Comparison of ENCODE assay signal across 21 cellular contexts in genomic region chr2:10316336-10316735, GRCh38. TPM values are rescaled to one million over a fixed set of nuclear protein-coding genes. Genes with fewer than 3 reads are reported as not detected.
DNase-seq lines count a peak whose midpoint lies in the region; ATAC-seq and TF ChIP-seq lines count a peak whose summit lies in the region.
"Had no signal": no experiment of that assay in that cellular context is flagged by ENCODE, and none has a peak within 500 bp of the region (broad histone marks: within the 10 kb centered on the region; RNA-seq: fewer than 3 reads in every experiment).

No MANE protein-coding gene starts in this region.

- H3K9ac ChIP-seq in IMR-90 (ENCODE audit: low read depth, low read length), result no peak overlapping the region

- H3K27ac ChIP-seq in IMR-90 (ENCODE audit: insufficient read depth, low read length), result no peak overlapping the region
- H3K27ac ChIP-seq: vagina had no signal

- H2BK15ac ChIP-seq in IMR-90 (ENCODE audit: low read depth, low read length), result no peak overlapping the region

- no peaks in the 10 kb centered on the region for H3K27me3 ChIP-seq in IMR-90 (ENCODE audit: control insufficient read depth, insufficient read depth, low read length)
- H3K27me3 ChIP-seq: vagina had no signal

- no peaks in the 10 kb centered on the region for H3K27me3 Mint-ChIP-seq in activated CD8-positive, alpha-beta T cell treated with anti-CD3 and anti-CD28 coated beads for 36 hours
- no peaks in the 10 kb centered on the region for H3K27me3 Mint-ChIP-seq in activated CD8-positive, alpha-beta T cell treated with anti-CD3 and anti-CD28 coated beads, Interleukin-2, amount 10 ng/mL, durations not matched to agents 7 days and 5 days (ENCODE audit: low read depth)
- H3K27me3 Mint-ChIP-seq in osteocyte (ENCODE audit: unreplicated experiment), result no peaks in the 10 kb centered on the region

- H2AFZ ChIP-seq in IMR-90 (replicated peaks; ENCODE audit: low read length, poor library complexity), result no peak overlapping the region

- H2BK5ac ChIP-seq in IMR-90 (ENCODE audit: low read depth, low read length, poor library complexity, severe bottlenecking), result no peak overlapping the region

- no peak overlapping the region for H3K56ac ChIP-seq in IMR-90 (ENCODE audit: extremely low read depth, insufficient read depth, low read length)

- dilution Hi-C loops in IMR-90 (cut with HindIII; ENCODE audit: low sequenced_read_pairs, unreplicated experiment), result no loop called here

- DNase-seq in activated CD8-positive, alpha-beta T cell treated with anti-CD3 and anti-CD28 coated beads for 36 hours, result no peak
- no peak for DNase-seq in activated CD8-positive, alpha-beta T cell treated with anti-CD3 and anti-CD28 coated beads, Interleukin-2, amount 10 ng/mL, durations not matched to agents 7 days and 5 days
- peak; percentile 60 for DNase-seq in IMR-90
- DNase-seq in cerebellar cortex (ENCODE audit: low spot score), result peak; percentile 50
- DNase-seq in osteocyte (ENCODE audit: extremely low spot score, unreplicated experiment), result no peak
- no peak for DNase-seq in NCI-H82 (lab: John Stamatoyannopoulos, UW)
- no peak for DNase-seq in activated CD8-positive, alpha-beta memory T cell treated with anti-CD3 and anti-CD28 coated beads for 24 hours
- DNase-seq in stimulated activated effector memory CD8-positive, alpha-beta T cell treated with anti-CD3 and anti-CD28 coated beads, Interleukin-12 subunit alpha, Interleukin-12 subunit beta, amount 100 ng/mL, for 72 hours (ENCODE audit: low spot score in 2 of 2), result no peak
- DNase-seq: Caco-2; effector CD8-positive, alpha-beta T cell; foreskin fibroblast; GDM1; GOT3; NCI-H1092; NCI-H2081 treated with DMSO at 0.1 percent for 48 hours; NCI-H524; right cardiac atrium; SHP77 treated with DMSO at 0.1 percent for 48 hours had no signal

- no peak for ATAC-seq in activated CD8-positive, alpha-beta T cell treated with anti-CD3 and anti-CD28 coated beads for 36 hours
- no peak for ATAC-seq in activated CD8-positive, alpha-beta T cell treated with anti-CD3 and anti-CD28 coated beads, Interleukin-2, amount 10 ng/mL, durations not matched to agents 7 days and 5 days
- ATAC-seq in IMR-90 (ENCODE audit: low read depth), result peak; percentile 49
- no peak for ATAC-seq in stimulated activated effector memory CD8-positive, alpha-beta T cell treated with anti-CD3 and anti-CD28 coated beads, Interleukin-12 subunit alpha, Interleukin-12 subunit beta, amount 100 ng/mL, for 72 hours
- ATAC-seq: A549 had no signal

- no peak overlapping the region for H2BK20ac ChIP-seq in IMR-90 (ENCODE audit: low read depth, low read length)

- no peak for TF ChIP-seq POLR2A in IMR-90 (IDR thresholded peaks at IDR 0.05; ENCODE audit: low read depth, low read length)

- H2BK120ac ChIP-seq in IMR-90 (ENCODE audit: low read depth, low read length), result no peak overlapping the region

- peaks cover 20% of the 10 kb centered on the region for H4K20me1 ChIP-seq in IMR-90 (ENCODE audit: insufficient read depth, low read length)

- H3K27ac Mint-ChIP-seq in activated CD8-positive, alpha-beta T cell treated with anti-CD3 and anti-CD28 coated beads for 36 hours, result peak overlapping the region; percentile 67
- H3K27ac Mint-ChIP-seq in activated CD8-positive, alpha-beta T cell treated with anti-CD3 and anti-CD28 coated beads, Interleukin-2, amount 10 ng/mL, durations not matched to agents 7 days and 5 days, result no peak overlapping the region
- H3K27ac Mint-ChIP-seq in osteocyte (ENCODE audit: unreplicated experiment), result peak overlapping the region; percentile 58
- H3K27ac Mint-ChIP-seq in stimulated activated effector memory CD8-positive, alpha-beta T cell treated with anti-CD3 and anti-CD28 coated beads, Interleukin-12 subunit alpha, Interleukin-12 subunit beta, amount 100 ng/mL, for 72 hours, result no peak overlapping the region
- H3K27ac Mint-ChIP-seq: mesothelial cell of epicardium had no signal

- peaks cover 2% of the 10 kb centered on the region for H3K36me3 ChIP-seq in IMR-90 (ENCODE audit: control insufficient read depth, insufficient read depth, low read length)
- H3K36me3 ChIP-seq: vagina had no signal

- no peak for TF ChIP-seq CTCF in activated CD8-positive, alpha-beta T cell treated with anti-CD3 and anti-CD28 coated beads for 36 hours (IDR thresholded peaks at IDR 0.05)
- no peak for TF ChIP-seq CTCF in IMR-90 (conservative IDR thresholded peaks at IDR 0.05; ENCODE audit: low read depth, low read length)
- TF ChIP-seq CTCF in osteocyte (IDR thresholded peaks at IDR 0.05), result no peak

- in situ Hi-C loops in IMR-90 (cut with MboI; ENCODE audit: low sequenced_read_pairs), result no loop called here

- TF ChIP-seq RAD21 in IMR-90 (IDR thresholded peaks at IDR 0.05; ENCODE audit: low read length), result no peak

- peaks cover 8% of the 10 kb centered on the region for H3K9me3 Mint-ChIP-seq in activated CD8-positive, alpha-beta T cell treated with anti-CD3 and anti-CD28 coated beads for 36 hours
- peaks cover 3% of the 10 kb centered on the region for H3K9me3 Mint-ChIP-seq in activated CD8-positive, alpha-beta T cell treated with anti-CD3 and anti-CD28 coated beads, Interleukin-2, amount 10 ng/mL, durations not matched to agents 7 days and 5 days (ENCODE audit: insufficient read depth)
- H3K9me3 Mint-ChIP-seq in osteocyte (ENCODE audit: unreplicated experiment), result no peaks in the 10 kb centered on the region
- no peaks in the 10 kb centered on the region for H3K9me3 Mint-ChIP-seq in stimulated activated effector memory CD8-positive, alpha-beta T cell treated with anti-CD3 and anti-CD28 coated beads, Interleukin-12 subunit alpha, Interleukin-12 subunit beta, amount 100 ng/mL, for 72 hours
- H3K9me3 Mint-ChIP-seq: mesothelial cell of epicardium had no signal

- no peak overlapping the region for H3K4ac ChIP-seq in IMR-90 (ENCODE audit: low read depth, low read length)

- no peaks in the 10 kb centered on the region; the same call in 1 of the 2 replicates for H3K4me1 ChIP-seq in IMR-90 (ENCODE audit: control insufficient read depth, insufficient read depth, low read length)
- H3K4me1 ChIP-seq: Caco-2 had no signal

- no peak overlapping the region for H2AK5ac ChIP-seq in IMR-90 (ENCODE audit: low read depth, low read length)

- CTCF ChIA-PET in activated CD8-positive, alpha-beta T cell treated with anti-CD3 and anti-CD28 coated beads for 36 hours (lab: Charles Lee), result no interaction called here
- CTCF ChIA-PET in activated CD8-positive, alpha-beta T cell treated with anti-CD3 and anti-CD28 coated beads, Interleukin-2, amount 10 ng/mL, durations not matched to agents 7 days and 5 days (lab: Charles Lee), result interaction anchor here (0.6 kb wide), 1 partner anchor 15 kb away, joined by 3 read pairs; no protein-coding TSS in a partner anchor
- CTCF ChIA-PET in IMR-90 (lab: Yijun Ruan, JAX), result no interaction called here

- H4K8ac ChIP-seq in IMR-90 (ENCODE audit: low read depth in 2 of 2, low read length in 2 of 2), result no peak overlapping the region

- POLR2A ChIA-PET in activated CD8-positive, alpha-beta T cell treated with anti-CD3 and anti-CD28 coated beads for 36 hours (lab: Charles Lee), result no interaction called here
- POLR2A ChIA-PET in activated CD8-positive, alpha-beta T cell treated with anti-CD3 and anti-CD28 coated beads, Interleukin-2, amount 10 ng/mL, durations not matched to agents 7 days and 5 days (lab: Charles Lee), result no interaction called here
- POLR2A ChIA-PET in IMR-90 (lab: Charles Lee; ENCODE audit: unreplicated experiment), result no interaction called here

- H3K9me3 ChIP-seq in IMR-90 (ENCODE audit: control insufficient read depth, insufficient read depth, low read length), result no peaks in the 10 kb centered on the region
- H3K9me3 ChIP-seq: vagina had no signal

- no peak overlapping the region; the same call in 1 of the 2 replicates for H4K5ac ChIP-seq in IMR-90 (ENCODE audit: low read depth, low read length)

- H3K4me1 Mint-ChIP-seq in activated CD8-positive, alpha-beta T cell treated with anti-CD3 and anti-CD28 coated beads for 36 hours (ENCODE audit: low read depth), result peaks cover 60% of the 10 kb centered on the region
- H3K4me1 Mint-ChIP-seq in activated CD8-positive, alpha-beta T cell treated with anti-CD3 and anti-CD28 coated beads, Interleukin-2, amount 10 ng/mL, durations not matched to agents 7 days and 5 days (ENCODE audit: low read depth), result peaks cover 9% of the 10 kb centered on the region
- H3K4me1 Mint-ChIP-seq in osteocyte (ENCODE audit: unreplicated experiment), result peaks cover 9% of the 10 kb centered on the region
- H3K4me1 Mint-ChIP-seq in stimulated activated effector memory CD8-positive, alpha-beta T cell treated with anti-CD3 and anti-CD28 coated beads, Interleukin-12 subunit alpha, Interleukin-12 subunit beta, amount 100 ng/mL, for 72 hours, result peaks cover 35% of the 10 kb centered on the region
- H3K4me1 Mint-ChIP-seq: mesothelial cell of epicardium had no signal

- no TSS peak for BruUV-seq in IMR-90 (replicated peaks; lab: Mats Ljungman, UMichigan)

- no peak overlapping the region for H3K4me3 ChIP-seq in IMR-90 (ENCODE audit: insufficient read depth, low read depth, low read length)
- H3K4me3 ChIP-seq: A549, vagina had no signal

- no peak overlapping the region; the same call in 1 of the 2 replicates for H3K14ac ChIP-seq in IMR-90 (replicated peaks; ENCODE audit: low read depth, low read length)

- no peak overlapping the region for H3K23ac ChIP-seq in IMR-90 (ENCODE audit: low read depth, low read length)

- WGBS in IMR-90 (ENCODE audit: extremely low coverage in 2 of 2, insufficient read length in 1 of 2), 2 experiments, result 89% methylated on average over 1 of the region's 6 CpGs; no CpG with 5 or more reads in 1 of the 2 experiments

- peak overlapping the region; percentile 26 for H2AK9ac ChIP-seq in IMR-90 (replicated peaks; ENCODE audit: low read depth, low read length, poor library complexity)

- H3K79me1 ChIP-seq in IMR-90 (ENCODE audit: low read depth in 1 of 2, low read length in 2 of 2), result peaks cover 34 to 38% of the 10 kb centered on the region in 2 experiments

- H3K36me3 Mint-ChIP-seq in activated CD8-positive, alpha-beta T cell treated with anti-CD3 and anti-CD28 coated beads for 36 hours (ENCODE audit: low read depth), result peaks cover 21% of the 10 kb centered on the region
- peaks cover 9% of the 10 kb centered on the region for H3K36me3 Mint-ChIP-seq in activated CD8-positive, alpha-beta T cell treated with anti-CD3 and anti-CD28 coated beads, Interleukin-2, amount 10 ng/mL, durations not matched to agents 7 days and 5 days (ENCODE audit: low read depth)
- no peaks in the 10 kb centered on the region for H3K36me3 Mint-ChIP-seq in osteocyte (ENCODE audit: unreplicated experiment)
- H3K36me3 Mint-ChIP-seq in stimulated activated effector memory CD8-positive, alpha-beta T cell treated with anti-CD3 and anti-CD28 coated beads, Interleukin-12 subunit alpha, Interleukin-12 subunit beta, amount 100 ng/mL, for 72 hours, result no peaks in the 10 kb centered on the region
- H3K36me3 Mint-ChIP-seq: mesothelial cell of epicardium had no signal

- H3K4me2 ChIP-seq in IMR-90 (ENCODE audit: low read depth, low read length), result no peak overlapping the region
- H3K4me2 ChIP-seq: A549 had no signal

- no peak overlapping the region for H4K91ac ChIP-seq in IMR-90 (ENCODE audit: insufficient read depth, low read depth, low read length)

- intact Hi-C loops in activated CD8-positive, alpha-beta T cell treated with anti-CD3 and anti-CD28 coated beads for 36 hours (cut with micrococcal nuclease), result no loop called here
- intact Hi-C loops in IMR-90 (cut with micrococcal nuclease), result no loop called here

- no peak overlapping the region for H3K18ac ChIP-seq in IMR-90 (ENCODE audit: low read depth, low read length)

- H3K9me1 ChIP-seq in IMR-90 (ENCODE audit: insufficient read depth, low read length), result peaks cover 4% of the 10 kb centered on the region

- H3K4me3 Mint-ChIP-seq in activated CD8-positive, alpha-beta T cell treated with anti-CD3 and anti-CD28 coated beads for 36 hours, result no peak overlapping the region
- H3K4me3 Mint-ChIP-seq in activated CD8-positive, alpha-beta T cell treated with anti-CD3 and anti-CD28 coated beads, Interleukin-2, amount 10 ng/mL, durations not matched to agents 7 days and 5 days, result no peak overlapping the region
- no peak overlapping the region for H3K4me3 Mint-ChIP-seq in osteocyte (ENCODE audit: unreplicated experiment)
- no peak overlapping the region for H3K4me3 Mint-ChIP-seq in stimulated activated effector memory CD8-positive, alpha-beta T cell treated with anti-CD3 and anti-CD28 coated beads, Interleukin-12 subunit alpha, Interleukin-12 subunit beta, amount 100 ng/mL, for 72 hours
- H3K4me3 Mint-ChIP-seq: mesothelial cell of epicardium had no signal

RNA-seq across cellular contexts. Expression of gene HPCAL1, which starts 13.6 kb away (rescaled TPM):
- total RNA-seq in activated CD8-positive, alpha-beta T cell treated with anti-CD3 and anti-CD28 coated beads for 36 hours, result 100 to 1,000 TPM; 166 to 170 TPM
- total RNA-seq in activated CD8-positive, alpha-beta T cell treated with anti-CD3 and anti-CD28 coated beads, Interleukin-2, amount 10 ng/mL, durations not matched to agents 7 days and 5 days, result 10 to 100 TPM; 55.8 to 56.6 TPM
- 8.2 and 9.4 TPM in 2 replicates for total RNA-seq in IMR-90 (2012; rRNA removed)
- polyA plus RNA-seq in IMR-90 (2012; rRNA removed), result 31.0 and 33.7 TPM in 2 replicates
- polyA plus RNA-seq in IMR-90 (2012; cell fraction: cytosol; rRNA removed), result 25.5 and 52.7 TPM in 2 replicates
- polyA plus RNA-seq in IMR-90 (2012; cell fraction: nucleus; rRNA removed; ENCODE audit: low replicate concordance), result 18.3 and 34.8 TPM in 2 replicates
- 56.8 and 57.8 TPM in 2 replicates for total RNA-seq in osteocyte

Comparison
In these comparisons a context has a peak if more than half of its experiments do, and no peak if none do; other contexts are left out.
1. H3K27ac Mint-ChIP-seq: peak in activated CD8-positive, alpha-beta T cell treated with anti-CD3 and anti-CD28 coated beads for 36 hours (single experiment) and osteocyte (single experiment); none in activated CD8-positive, alpha-beta T cell treated with anti-CD3 and anti-CD28 coated beads, Interleukin-2, amount 10 ng/mL, durations not matched to agents 7 days and 5 days (single experiment) and stimulated activated effector memory CD8-positive, alpha-beta T cell treated with anti-CD3 and anti-CD28 coated beads, Interleukin-12 subunit alpha, Interleukin-12 subunit beta, amount 100 ng/mL, for 72 hours (single experiment).
2. DNase-seq: peak in IMR-90 (single experiment) and cerebellar cortex (single experiment); none in activated CD8-positive, alpha-beta T cell treated with anti-CD3 and anti-CD28 coated beads for 36 hours (single experiment), activated CD8-positive, alpha-beta T cell treated with anti-CD3 and anti-CD28 coated beads, Interleukin-2, amount 10 ng/mL, durations not matched to agents 7 days and 5 days (single experiment), osteocyte (single experiment), NCI-H82 (single experiment), activated CD8-positive, alpha-beta memory T cell treated with anti-CD3 and anti-CD28 coated beads for 24 hours (single experiment) and stimulated activated effector memory CD8-positive, alpha-beta T cell treated with anti-CD3 and anti-CD28 coated beads, Interleukin-12 subunit alpha, Interleukin-12 subunit beta, amount 100 ng/mL, for 72 hours (0 of 2).